ENCODE assay signal across 4 cellular contexts in genomic region chr7:72960626-72961345, GRCh38. TPM values are rescaled to one million over a fixed set of nuclear protein-coding genes. Genes with fewer than 3 reads are reported as not detected.
"Had no signal": no experiment of that assay in that cellular context is flagged by ENCODE, and none has a peak within 500 bp of the region (broad histone marks: within the 10 kb centered on the region; RNA-seq: fewer than 3 reads in every experiment).

No MANE protein-coding gene starts in this region.

RNA-seq across cellular contexts. Expression of gene TRIM74, which starts 8.5 kb away (rescaled TPM):
- total RNA-seq: HT-29, IMR-90, M059J, SJCRH30 had no signal
